In genomic region chr12:85920324-85920947, GRCh38 we compare ENCODE assay signal across 8 cellular contexts. TPM values are rescaled to one million over a fixed set of nuclear protein-coding genes. Genes with fewer than 3 reads are reported as not detected.
DNase-seq lines count a peak whose midpoint lies in the region; ATAC-seq and TF ChIP-seq lines count a peak whose summit lies in the region.

No MANE protein-coding gene starts in this region.

- H3K27ac Mint-ChIP-seq in chondrocyte (ENCODE audit: unreplicated experiment) (no peak overlapping the region), nephron progenitor cell (no peak overlapping the region)

- in situ Hi-C loops in ACHN (cut with HindIII; ENCODE audit: low pct_ligation_motif_present, low pct_unique_long_range_greater_than_20kb, low sequenced_read_pairs): no loop called here

- H3K4me1 Mint-ChIP-seq in chondrocyte (ENCODE audit: low read depth): peaks cover 2% of the 10 kb centered on the region
- H3K4me1 Mint-ChIP-seq in nephron progenitor cell: no peaks in the 10 kb centered on the region

- H3K36me3 Mint-ChIP-seq in chondrocyte (ENCODE audit: low read depth): peaks cover 1% of the 10 kb centered on the region
- no peaks in the 10 kb centered on the region for H3K36me3 Mint-ChIP-seq in nephron progenitor cell (ENCODE audit: low read depth)

- DNase-seq in ACHN (peak; percentile 75), NCI-H526 treated with DMSO at 0.1 percent for 48 hours (lab: John Stamatoyannopoulos, UW) (peak; percentile 41), chondrocyte (ENCODE audit: low spot score) (no peak), nephron progenitor cell (no peak), omental fat pad (ENCODE audit: low spot score) (no peak), nucleus accumbens (lab: John Stamatoyannopoulos, UW) (no peak)

- H3K27me3 Mint-ChIP-seq in chondrocyte (ENCODE audit: low read depth) (peaks cover 15% of the 10 kb centered on the region), nephron progenitor cell (ENCODE audit: low read depth, poor library complexity) (no peaks in the 10 kb centered on the region)

- H3K4me3 Mint-ChIP-seq in chondrocyte (ENCODE audit: unreplicated experiment) (no peak overlapping the region), nephron progenitor cell (no peak overlapping the region)

- TF ChIP-seq CTCF in chondrocyte (IDR thresholded peaks at IDR 0.05) (peak; percentile 91), nephron progenitor cell (IDR thresholded peaks at IDR 0.05) (peak; percentile 66), omental fat pad (IDR thresholded peaks at IDR 0.05) (no peak)

- H3K9me3 Mint-ChIP-seq in chondrocyte (ENCODE audit: low read depth) (no peaks in the 10 kb centered on the region), nephron progenitor cell (no peaks in the 10 kb centered on the region)

- peak; percentile 51 for ATAC-seq in GM18508 (IDR thresholded peaks at IDR 0.05; ENCODE audit: insufficient read depth, unreplicated experiment)
- ATAC-seq in HG03159 (IDR thresholded peaks at IDR 0.05; ENCODE audit: unreplicated experiment): peak; percentile 68
- no peak for ATAC-seq in omental fat pad (ENCODE audit: low FRiP score)

RNA-seq across cellular contexts. Expression of gene NTS, which starts 46.3 kb away (rescaled TPM):
- total RNA-seq in chondrocyte (not detected in 3 replicates), omental fat pad (10 to 100 TPM in 1 of 4 donors, under 1 TPM in 1, not detected in 2; 0.46 to 25.1 TPM)

Comparison
In these comparisons a context has a peak if more than half of its experiments do, and no peak if none do; other contexts are left out.
1. DNase-seq: peak in ACHN (single experiment) and NCI-H526 treated with DMSO at 0.1 percent for 48 hours (single experiment); none in chondrocyte (single experiment), nephron progenitor cell (single experiment), omental fat pad (single experiment) and nucleus accumbens (0 of 56).
2. CTCF ChIP-seq: peak in chondrocyte (single experiment) and nephron progenitor cell (single experiment); none in omental fat pad (0 of 3).